Comparison of ENCODE assay signal across 8 cellular contexts in genomic region chrX:10619311-10620015, GRCh38. TPM values are rescaled to one million over a fixed set of nuclear protein-coding genes. Genes with fewer than 3 reads are reported as not detected.
DNase-seq lines count a peak whose midpoint lies in the region; ATAC-seq and TF ChIP-seq lines count a peak whose summit lies in the region.

No MANE protein-coding gene starts in this region.

- peak overlapping the region; percentile 76 for H3K18ac ChIP-seq in neuronal stem cell (ENCODE audit: low read length)

- no peak overlapping the region for H3K27ac ChIP-seq in neuronal stem cell (replicated peaks; ENCODE audit: low read length)

- peaks cover 3% of the 10 kb centered on the region for H3K79me1 ChIP-seq in neuronal stem cell (ENCODE audit: low read depth, low read length)

- no peak for TF ChIP-seq CTCF in GM06990 (IDR thresholded peaks at IDR 0.05; ENCODE audit: insufficient read depth, low read length, poor library complexity, severe bottlenecking)
- no peak for TF ChIP-seq CTCF in epithelial cell of esophagus (IDR thresholded peaks at IDR 0.05; ENCODE audit: insufficient read depth, low read depth, low read length, missing control alignments)

- no peak overlapping the region for H3K14ac ChIP-seq in neuronal stem cell (ENCODE audit: low read length)

- peak overlapping the region; percentile 47; the same call in 1 of the 2 replicates for H3K4me3 ChIP-seq in GM06990 (replicated peaks; ENCODE audit: low read depth, low read length)
- H3K4me3 ChIP-seq in epithelial cell of esophagus (ENCODE audit: low read length), result peak overlapping the region; percentile 69
- peak overlapping the region; percentile 61 to 85 for H3K4me3 ChIP-seq in neuronal stem cell (ENCODE audit: low read length in 2 of 2)

- no peak overlapping the region for H4K8ac ChIP-seq in neuronal stem cell (ENCODE audit: low read depth, low read length)

- no peak overlapping the region for H2BK12ac ChIP-seq in neuronal stem cell (ENCODE audit: low read length)

- no peak overlapping the region for H3K4ac ChIP-seq in neuronal stem cell (ENCODE audit: low read length)

- H3K36me3 ChIP-seq in GM06990 (ENCODE audit: control insufficient read depth, insufficient read depth, low read length), result no peaks in the 10 kb centered on the region
- H3K36me3 ChIP-seq in neuronal stem cell (replicated peaks in 1 of 2; ENCODE audit: control insufficient read depth in 2 of 2, insufficient read depth in 2 of 2, low read length in 2 of 2), result peaks cover 0 to 3% of the 10 kb centered on the region in 2 donors

- no peak overlapping the region for H2BK15ac ChIP-seq in neuronal stem cell (ENCODE audit: low read length)

- H3K27me3 ChIP-seq in GM06990 (replicated peaks; ENCODE audit: control insufficient read depth, insufficient read depth, low read length), result peaks cover 2% of the 10 kb centered on the region; the same call in 1 of the 2 replicates
- H3K27me3 ChIP-seq in neuronal stem cell (ENCODE audit: control insufficient read depth in 3 of 3, insufficient read depth in 3 of 3, low read depth in 1 of 3, low read length in 3 of 3), result no peaks in the 10 kb centered on the region

- peak overlapping the region; percentile 21 for H3K9ac ChIP-seq in neuronal stem cell (ENCODE audit: low read depth, low read length, poor library complexity)

- peak overlapping the region; percentile 27 for H2AFZ ChIP-seq in neuronal stem cell (ENCODE audit: low read length)

- WGBS in neuronal stem cell (ENCODE audit: extremely low coverage in 2 of 2, insufficient read length in 2 of 2, insufficient replicate concordance in 1 of 2), 2 donors, result no CpG with 5 or more reads among the region's 12 CpGs

- H3K9me3 ChIP-seq in neuronal stem cell (replicated peaks in 1 of 2; ENCODE audit: control insufficient read depth in 2 of 2, insufficient read depth in 1 of 2, low read depth in 1 of 2, low read length in 2 of 2), result no peaks in the 10 kb centered on the region

- peak overlapping the region; percentile 34 for H3K4me2 ChIP-seq in neuronal stem cell (ENCODE audit: insufficient read depth, low read length, poor library complexity, severe bottlenecking)

- H2BK5ac ChIP-seq in neuronal stem cell (ENCODE audit: low read length), result no peak overlapping the region

- peaks cover 8 to 20% of the 10 kb centered on the region in 2 donors for H3K4me1 ChIP-seq in neuronal stem cell (ENCODE audit: control insufficient read depth in 2 of 2, insufficient read depth in 1 of 2, low read depth in 1 of 2, low read length in 2 of 2)

- no peak for DNase-seq in GM06990 (ENCODE audit: extremely low read depth, insufficient read length)
- DNase-seq in NCI-H69 (lab: John Stamatoyannopoulos, UW), result peak; percentile 25
- DNase-seq in epithelial cell of esophagus (ENCODE audit: low read depth), result no peak
- no peak for DNase-seq in neuronal stem cell (ENCODE audit: low spot score)
- DNase-seq in DMS53 treated with DMSO at 0.1 percent for 48 hours (lab: John Stamatoyannopoulos, UW; ENCODE audit: unreplicated experiment), result no peak
- no peak for DNase-seq in SHP77 treated with DMSO at 0.1 percent for 48 hours (lab: John Stamatoyannopoulos, UW)
- no peak for DNase-seq in OCI-M2 (lab: John Stamatoyannopoulos, UW; ENCODE audit: unreplicated experiment)

- H2BK120ac ChIP-seq in neuronal stem cell (ENCODE audit: low read depth, low read length), result no peak overlapping the region

- no peak overlapping the region for H3K23ac ChIP-seq in neuronal stem cell (ENCODE audit: low read depth, low read length, poor library complexity)

- no peak overlapping the region for H4K91ac ChIP-seq in neuronal stem cell (ENCODE audit: low read depth, low read length, poor library complexity)

- no peak for ATAC-seq in HG02763 (IDR thresholded peaks at IDR 0.05; ENCODE audit: unreplicated experiment)

- H2AK5ac ChIP-seq in neuronal stem cell (ENCODE audit: low read depth, low read length), result no peak overlapping the region

RNA-seq across cellular contexts. Expression of gene MID1, which starts 0.9 kb away (rescaled TPM):
- 10.8 TPM for polyA plus RNA-seq in neuronal stem cell (2013, experiment 1 of 2)
- 10.9 TPM for polyA plus RNA-seq in neuronal stem cell (2013, experiment 2 of 2)
